Comparison of ENCODE assay signal across 9 cellular contexts in the genomic region with DNA sequence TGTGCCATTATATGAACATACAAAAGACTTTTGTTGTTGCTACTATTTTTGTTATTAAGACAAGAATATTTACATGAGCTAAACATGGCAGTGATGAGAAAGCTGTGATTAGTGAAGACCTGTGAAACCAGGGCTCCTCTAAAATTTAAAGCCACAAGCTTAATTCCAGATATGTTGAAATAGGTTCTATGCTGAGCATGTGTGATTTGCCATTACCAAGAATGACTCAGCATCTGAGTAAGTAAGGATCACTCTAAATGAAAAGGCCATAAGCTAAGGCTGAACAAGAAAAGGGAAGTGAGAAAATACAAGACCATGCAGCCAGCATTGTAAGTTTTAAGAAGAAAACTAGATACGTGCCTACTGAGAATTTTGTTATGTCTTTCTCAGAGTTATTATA.
DNase-seq lines count a peak whose midpoint lies in the region; ATAC-seq and TF ChIP-seq lines count a peak whose summit lies in the region.
"Had no signal": no experiment of that assay in that cellular context is flagged by ENCODE, and none has a peak within 500 bp of the region (broad histone marks: within the 10 kb centered on the region; RNA-seq: fewer than 3 reads in every experiment).

No MANE protein-coding gene starts in this region.

- ATAC-seq in HG02610 (IDR thresholded peaks at IDR 0.05; ENCODE audit: unreplicated experiment), result peak; percentile 99

- H3K27ac ChIP-seq in subcutaneous abdominal adipose tissue (ENCODE audit: low read depth, low read length), result peak overlapping the region; percentile 15
- H3K27ac ChIP-seq: 22Rv1 had no signal

- no peak for TF ChIP-seq CTCF in epithelial cell of proximal tubule (conservative IDR thresholded peaks at IDR 0.05; ENCODE audit: low read depth, low read length)

- peaks cover 0 to 10% (median 6%) of the 10 kb centered on the region in 5 donors for H3K4me1 ChIP-seq in subcutaneous abdominal adipose tissue (ENCODE audit: control insufficient read depth in 5 of 5, insufficient read depth in 5 of 5, low read length in 5 of 5)

- DNase-seq in NCI-H1436 (lab: John Stamatoyannopoulos, UW) (peak; percentile 12), NCI-H1436 treated with DMSO at 0.1 percent for 48 hours (lab: John Stamatoyannopoulos, UW) (no peak), NAMALWA (ENCODE audit: low spot score) (peak; percentile 72), epithelial cell of proximal tubule (ENCODE audit: low read depth) (peak; percentile 64), NCI-H2171 (lab: John Stamatoyannopoulos, UW) (no peak), middle frontal gyrus (ENCODE audit: extremely low spot score, low spot score) (no peak)

- no peaks in the 10 kb centered on the region for H3K27me3 ChIP-seq in subcutaneous abdominal adipose tissue (ENCODE audit: control insufficient read depth in 5 of 5, insufficient read depth in 4 of 5, low read length in 5 of 5)

- no peaks in the 10 kb centered on the region for H3K36me3 ChIP-seq in subcutaneous abdominal adipose tissue (ENCODE audit: control insufficient read depth in 5 of 5, insufficient read depth in 5 of 5, low read length in 5 of 5)

- H3K9me3 ChIP-seq in subcutaneous abdominal adipose tissue (ENCODE audit: control insufficient read depth in 5 of 5, low read length in 5 of 5), result no peaks in the 10 kb centered on the region

- H3K9ac ChIP-seq in subcutaneous abdominal adipose tissue (ENCODE audit: low read length in 5 of 5), result no peak overlapping the region

- H3K4me3 ChIP-seq in epithelial cell of proximal tubule (ENCODE audit: low read depth, low read length) (no peak overlapping the region), subcutaneous abdominal adipose tissue (ENCODE audit: low read depth in 1 of 5, low read length in 5 of 5) (no peak overlapping the region)

Comparison
In these comparisons a context has a peak if more than half of its experiments do, and no peak if none do; other contexts are left out.
1. DNase-seq: peak in NCI-H1436 (single experiment), NAMALWA (single experiment) and epithelial cell of proximal tubule (single experiment); none in NCI-H1436 treated with DMSO at 0.1 percent for 48 hours (single experiment), NCI-H2171 (single experiment) and middle frontal gyrus (single experiment).